In genomic region chr20:61994546-61994945, GRCh38 we compare ENCODE assay signal across 23 cellular contexts.
"Had no signal": no experiment of that assay in that cellular context is flagged by ENCODE, and none has a peak within 500 bp of the region (broad histone marks: within the 10 kb centered on the region; RNA-seq: fewer than 3 reads in every experiment).

No MANE protein-coding gene starts in this region.

- FAIRE-seq: endothelial cell of umbilical vein, frontal cortex, islet of Langerhans, keratinocyte had no signal

- H3K27ac Mint-ChIP-seq: mesothelial cell of epicardium; naive thymus-derived CD8-positive, alpha-beta T cell had no signal

- H3K4me1 Mint-ChIP-seq: mesothelial cell of epicardium had no signal

- H3K27ac ChIP-seq: colonic mucosa, dorsolateral prefrontal cortex, esophagus muscularis mucosa, foreskin keratinocyte, gastroesophageal sphincter, heart left ventricle, left lung, lower lobe of right lung had no signal

- H3K4me1 ChIP-seq: colonic mucosa, esophagus muscularis mucosa, foreskin keratinocyte, gastroesophageal sphincter, heart left ventricle, left lung, lower lobe of right lung had no signal

- DNase-seq: colonic mucosa; cortex of kidney; dermis blood vessel endothelial cell; effector CD4-positive, alpha-beta T cell; effector memory CD4-positive, alpha-beta T cell; foreskin keratinocyte; heart left ventricle; hippocampal formation; kidney glomerular epithelial cell; left lung; lower lobe of right lung; mesenchymal stem cell; naive B cell; naive thymus-derived CD8-positive, alpha-beta T cell had no signal

- H3K4me3 Mint-ChIP-seq: mesothelial cell of epicardium; naive thymus-derived CD8-positive, alpha-beta T cell had no signal

- ATAC-seq: foreskin keratinocyte; gastroesophageal sphincter; heart left ventricle; left lung; lower lobe of right lung; mucosa of descending colon; naive thymus-derived CD8-positive, alpha-beta T cell had no signal

- H3K4me3 ChIP-seq: colonic mucosa, dorsolateral prefrontal cortex, esophagus muscularis mucosa, gastroesophageal sphincter, heart left ventricle, left lung, lower lobe of right lung, mucosa of descending colon had no signal

- H3K27me3 Mint-ChIP-seq: naive B cell; naive thymus-derived CD8-positive, alpha-beta T cell had no signal

- H3K27me3 ChIP-seq: colonic mucosa, dorsolateral prefrontal cortex, esophagus muscularis mucosa, foreskin keratinocyte, gastroesophageal sphincter, heart left ventricle, left lung had no signal

- H3K9me3 ChIP-seq: colonic mucosa had no signal
